ENCODE assay signal across 32 cellular contexts in genomic region chr5:63613430-63613829, GRCh38.
"Had no signal": no experiment of that assay in that cellular context is flagged by ENCODE, and none has a peak within 500 bp of the region (broad histone marks: within the 10 kb centered on the region; RNA-seq: fewer than 3 reads in every experiment).

No MANE protein-coding gene starts in this region.

- H3K4me1 ChIP-seq: colonic mucosa had no signal

- H3K4me3 Mint-ChIP-seq: activated B cell treated with CpG ODN at 0.5 μM for 24 hours; activated CD8-positive, alpha-beta T cell treated with anti-CD3 and anti-CD28 coated beads for 36 hours; activated naive CD8-positive, alpha-beta T cell; activated T-cell treated with anti-CD3 and anti-CD28 coated beads, Interleukin-2, amount 50 U/mL, for 4 hours; activated T-helper 17 cell treated with anti-CD3 and anti-CD28 coated beads, Interleukin-2, amount 50 U/mL, for 72 hours had no signal

- H3K9me3 ChIP-seq: colonic mucosa had no signal

- ATAC-seq: activated CD4-positive, CD25-positive, alpha-beta regulatory T cell treated with anti-CD3 and anti-CD28 coated beads, Interleukin-2, amount 50 U/mL, for 24 hours; activated CD8-positive, alpha-beta T cell treated with anti-CD3 and anti-CD28 coated beads for 36 hours; activated T-cell treated with anti-CD3 and anti-CD28 coated beads, Interleukin-2, amount 50 U/mL, for 4 hours; activated T-helper 17 cell treated with anti-CD3 and anti-CD28 coated beads, Interleukin-2, amount 50 U/mL, for 72 hours; esophagus mucosa had no signal

- H3K27me3 Mint-ChIP-seq: activated B cell treated with CpG ODN at 0.5 μM for 24 hours; activated CD8-positive, alpha-beta T cell treated with anti-CD3 and anti-CD28 coated beads for 36 hours; activated naive CD8-positive, alpha-beta T cell; activated T-helper 17 cell treated with anti-CD3 and anti-CD28 coated beads, Interleukin-2, amount 50 U/mL, for 72 hours had no signal

- H3K36me3 ChIP-seq: brain microvascular endothelial cell, cardiac muscle cell, colonic mucosa, WERI-Rb-1 had no signal

- FAIRE-seq: astrocyte, endometrium, endothelial cell of umbilical vein, frontal cortex had no signal

- DNase-seq: activated B cell treated with CpG ODN at 0.5 μM for 24 hours; activated CD4-positive, alpha-beta T cell treated with anti-CD3 and anti-CD28 coated beads for 48 hours; activated CD4-positive, alpha-beta T cell treated with anti-CD3 and anti-CD28 coated beads, Interleukin-2, amount 50 U/mL, for 1 hour; activated CD4-positive, alpha-beta T cell treated with anti-CD3 and anti-CD28 coated beads, Interleukin-2, amount 50 U/mL, for 48 hours; activated CD8-positive, alpha-beta memory T cell treated with anti-CD3 and anti-CD28 coated beads for 24 hours; activated CD8-positive, alpha-beta T cell treated with anti-CD3 and anti-CD28 coated beads for 36 hours; activated effector memory CD4-positive, alpha-beta T cell treated with Interleukin-2 at 50 U/mL for 16 hours; activated gamma-delta T cell treated with Interleukin-2 at 50 U/mL for 16 hours; activated naive CD4-positive, alpha-beta T cell treated with anti-CD3 and anti-CD28 coated beads, Interleukin-2, amount 50 U/mL, for 16 hours; activated naive CD4-positive, alpha-beta T cell treated with Interleukin-2 at 50 U/mL for 16 hours; activated T-cell treated with anti-CD3 and anti-CD28 coated beads, Interleukin-2, amount 50 U/mL, for 4 hours; amniotic stem cell; anterior cingulate cortex; brain microvascular endothelial cell; central memory CD4-positive, alpha-beta T cell; cerebellar nuclear complex; colonic mucosa; effector CD8-positive, alpha-beta T cell; foreskin fibroblast; head of caudate nucleus; hippocampal formation; T1000; WERI-Rb-1 had no signal

- H3K4me3 ChIP-seq: cardiac muscle cell, colonic mucosa had no signal

- H3K27ac ChIP-seq: brain microvascular endothelial cell, cardiac muscle cell, colonic mucosa, WERI-Rb-1 had no signal

- H3K27ac Mint-ChIP-seq: activated B cell treated with CpG ODN at 0.5 μM for 24 hours; activated CD8-positive, alpha-beta T cell treated with anti-CD3 and anti-CD28 coated beads for 36 hours; activated naive CD8-positive, alpha-beta T cell; activated T-helper 17 cell treated with anti-CD3 and anti-CD28 coated beads, Interleukin-2, amount 50 U/mL, for 72 hours had no signal

- H3K36me3 Mint-ChIP-seq: activated naive CD8-positive, alpha-beta T cell had no signal

- H3K27me3 ChIP-seq: brain microvascular endothelial cell, cardiac muscle cell, colonic mucosa had no signal

- H3K4me1 Mint-ChIP-seq: activated B cell treated with CpG ODN at 0.5 μM for 24 hours; activated T-helper 17 cell treated with anti-CD3 and anti-CD28 coated beads, Interleukin-2, amount 50 U/mL, for 72 hours had no signal
